Comparison of ENCODE assay signal across 7 cellular contexts in the genomic region with DNA sequence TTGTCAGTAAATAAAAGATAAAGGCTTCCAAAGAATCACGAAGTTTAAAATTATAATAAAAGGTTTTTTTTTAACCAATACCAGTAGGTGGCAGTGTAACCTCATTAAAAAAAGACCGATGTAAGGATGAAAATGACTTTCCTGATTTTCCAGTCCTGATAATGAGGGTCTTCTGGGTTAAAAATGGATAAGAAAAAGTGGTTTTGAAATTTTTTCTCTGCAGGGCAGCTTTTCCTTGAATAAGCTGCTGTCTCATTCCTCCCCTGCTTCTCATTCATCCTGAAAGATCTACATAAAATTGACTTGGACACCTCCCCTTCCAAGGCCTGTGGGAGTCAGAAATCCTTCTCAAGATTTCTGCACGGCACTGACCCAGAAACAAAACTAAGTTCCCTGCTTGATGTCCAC. TPM values are rescaled to one million over a fixed set of nuclear protein-coding genes. Genes with fewer than 3 reads are reported as not detected.
A peak's percentile ranks its signal among the peaks of the same experiment; 100 is the strongest.
DNase-seq lines count a peak whose midpoint lies in the region; ATAC-seq and TF ChIP-seq lines count a peak whose summit lies in the region.

No MANE protein-coding gene starts in this region.

- ATAC-seq in GM21447 (IDR thresholded peaks at IDR 0.05; ENCODE audit: unreplicated experiment), result no peak
- ATAC-seq in GM21381 (IDR thresholded peaks at IDR 0.05; ENCODE audit: unreplicated experiment), result no peak

- no peak overlapping the region for H3K4me3 Mint-ChIP-seq in activated CD4-positive, alpha-beta memory T cell treated with anti-CD3 and anti-CD28 coated beads, Interleukin-2, amount 10 ng/mL, durations not matched to agents 7 days and 5 days

- H3K9me3 Mint-ChIP-seq in activated CD4-positive, alpha-beta memory T cell treated with anti-CD3 and anti-CD28 coated beads, Interleukin-2, amount 10 ng/mL, durations not matched to agents 7 days and 5 days, result peaks cover 4% of the 10 kb centered on the region

- CTCF ChIA-PET in activated CD4-positive, alpha-beta memory T cell treated with anti-CD3 and anti-CD28 coated beads, Interleukin-2, amount 10 ng/mL, durations not matched to agents 7 days and 5 days (lab: Charles Lee), result interaction anchor here (0.7 kb wide), 1 partner anchor 343 kb away, joined by 4 read pairs; no protein-coding TSS in a partner anchor

- H3K36me3 Mint-ChIP-seq in activated CD4-positive, alpha-beta memory T cell treated with anti-CD3 and anti-CD28 coated beads, Interleukin-2, amount 10 ng/mL, durations not matched to agents 7 days and 5 days (ENCODE audit: low read depth), result peaks cover 2% of the 10 kb centered on the region

- no peaks in the 10 kb centered on the region for H3K4me1 Mint-ChIP-seq in activated CD4-positive, alpha-beta memory T cell treated with anti-CD3 and anti-CD28 coated beads, Interleukin-2, amount 10 ng/mL, durations not matched to agents 7 days and 5 days

- TF ChIP-seq CTCF in NB4 (IDR thresholded peaks at IDR 0.05; ENCODE audit: low read depth, low read length), result peak; percentile 4

- H3K4me3 ChIP-seq in NB4 (ENCODE audit: low read depth, low read length), result no peak overlapping the region

- H3K27ac ChIP-seq in angular gyrus (ENCODE audit: low read depth, low read length), result peak overlapping the region; percentile 24

- H3K27me3 Mint-ChIP-seq in activated CD4-positive, alpha-beta memory T cell treated with anti-CD3 and anti-CD28 coated beads, Interleukin-2, amount 10 ng/mL, durations not matched to agents 7 days and 5 days, result no peaks in the 10 kb centered on the region

- H3K27ac Mint-ChIP-seq in activated CD4-positive, alpha-beta memory T cell treated with anti-CD3 and anti-CD28 coated beads, Interleukin-2, amount 10 ng/mL, durations not matched to agents 7 days and 5 days, result no peak overlapping the region

- POLR2A ChIA-PET in activated CD4-positive, alpha-beta memory T cell treated with anti-CD3 and anti-CD28 coated beads, Interleukin-2, amount 10 ng/mL, durations not matched to agents 7 days and 5 days (lab: Charles Lee), result no interaction called here

- DNase-seq in EL, result peak; percentile 47
- peak; percentile 38 for DNase-seq in NB4 (ENCODE audit: low read depth)
- DNase-seq in kidney tubule cell (ENCODE audit: low spot score), result peak; percentile 57
- no peak for DNase-seq in activated CD4-positive, alpha-beta memory T cell treated with anti-CD3 and anti-CD28 coated beads, Interleukin-2, amount 10 ng/mL, durations not matched to agents 7 days and 5 days

- no peak for TF ChIP-seq POLR2A in NB4 (IDR thresholded peaks at IDR 0.05; ENCODE audit: extremely low read depth, insufficient read length)

RNA-seq across cellular contexts. Expression of a gene that starts 58.9 kb away (rescaled TPM):
- total RNA-seq in activated CD4-positive, alpha-beta memory T cell treated with anti-CD3 and anti-CD28 coated beads, Interleukin-2, amount 10 ng/mL, durations not matched to agents 7 days and 5 days, result 10 to 100 TPM; 23.1 to 24.8 TPM
